In genomic region chr17:80296221-80296620, GRCh38 we compare ENCODE assay signal across 14 cellular contexts. TPM values are rescaled to one million over a fixed set of nuclear protein-coding genes. Genes with fewer than 3 reads are reported as not detected.
DNase-seq lines count a peak whose midpoint lies in the region; ATAC-seq, FAIRE-seq and TF ChIP-seq lines count a peak whose summit lies in the region.
"Had no signal": no experiment of that assay in that cellular context is flagged by ENCODE, and none has a peak within 500 bp of the region (broad histone marks: within the 10 kb centered on the region; RNA-seq: fewer than 3 reads in every experiment).

No MANE protein-coding gene starts in this region.

- TF ChIP-seq CTCF in VCaP (conservative IDR thresholded peaks at IDR 0.05) (no peak), kidney (IDR thresholded peaks at IDR 0.05; ENCODE audit: borderline replicate concordance, extremely low read depth, insufficient read depth) (no peak)

- H3K27ac ChIP-seq in VCaP (peak overlapping the region; percentile 82), kidney (ENCODE audit: low read depth in 2 of 2, low read length in 2 of 2) (no peak overlapping the region)
- H3K27ac ChIP-seq: BLaER1 treated with 17β-estradiol and CSF1 and Interleukin-3, amounts not matched to agents 10 nM and 100 nM had no signal

- H3K4me3 ChIP-seq in kidney (ENCODE audit: low read length in 2 of 2), result no peak overlapping the region
- H3K4me3 ChIP-seq: BLaER1 treated with 17β-estradiol and CSF1 and Interleukin-3, amounts not matched to agents 10 nM and 100 nM had no signal

- no peak overlapping the region for H3K4me3 Mint-ChIP-seq in activated T-cell treated with anti-CD3 and anti-CD28 coated beads, Interleukin-2, amount 50 U/mL, for 72 hours

- FAIRE-seq in kidney (lab: Jason Lieb, UNC), result no peak

- no peaks in the 10 kb centered on the region for H3K27me3 Mint-ChIP-seq in activated T-cell treated with anti-CD3 and anti-CD28 coated beads, Interleukin-2, amount 50 U/mL, for 72 hours (ENCODE audit: low read depth)

- DNase-seq in activated T-cell treated with anti-CD3 and anti-CD28 coated beads, Interleukin-2, amount 50 U/mL, for 72 hours, result no peak
- DNase-seq in activated T-cell treated with anti-CD3 and anti-CD28 coated beads for 4 hours (no peak), kidney (peak; percentile 46), posterior vena cava (ENCODE audit: low spot score) (peak; percentile 31), NCI-H1105 (lab: John Stamatoyannopoulos, UW) (no peak), T-helper 1 cell (no peak), NCI-H82 treated with DMSO at 0.1 percent for 48 hours (lab: John Stamatoyannopoulos, UW; ENCODE audit: unreplicated experiment) (no peak)
- DNase-seq: GOT3, NCI-H146, NCI-H2227 treated with DMSO at 0.1 percent for 48 hours, NCI-H526, PC-3 had no signal

- intact Hi-C loops in kidney (cut with DNase I) (no loop called here), posterior vena cava (cut with DNase I) (no loop called here)

- peaks cover 11% of the 10 kb centered on the region for H3K4me1 Mint-ChIP-seq in activated T-cell treated with anti-CD3 and anti-CD28 coated beads, Interleukin-2, amount 50 U/mL, for 72 hours (ENCODE audit: low read depth)

- no peaks in the 10 kb centered on the region for H3K4me1 ChIP-seq in kidney (ENCODE audit: control insufficient read depth in 1 of 2, insufficient read depth in 1 of 2, low read depth in 1 of 2, low read length in 2 of 2)

- H3K27ac Mint-ChIP-seq in activated T-cell treated with anti-CD3 and anti-CD28 coated beads, Interleukin-2, amount 50 U/mL, for 72 hours, result peak overlapping the region; percentile 50

- peaks cover 48 to 53% of the 10 kb centered on the region in 2 donors for H3K36me3 ChIP-seq in kidney (ENCODE audit: control insufficient read depth in 1 of 2, insufficient read depth in 2 of 2, low read length in 2 of 2)

- H3K9ac ChIP-seq in kidney (ENCODE audit: low read length in 2 of 2), result no peak overlapping the region
- H3K9ac ChIP-seq: BLaER1 treated with 17β-estradiol and CSF1 and Interleukin-3, amounts not matched to agents 10 nM and 100 nM had no signal

- peaks cover 26 to 62% of the 10 kb centered on the region in 2 donors for H3K36me3 Mint-ChIP-seq in activated T-cell treated with anti-CD3 and anti-CD28 coated beads, Interleukin-2, amount 50 U/mL, for 72 hours (ENCODE audit: insufficient read depth in 2 of 2)

- H3K9me3 Mint-ChIP-seq in activated T-cell treated with anti-CD3 and anti-CD28 coated beads, Interleukin-2, amount 50 U/mL, for 72 hours, result no peaks in the 10 kb centered on the region

- no peak for ATAC-seq in activated T-cell treated with anti-CD3 and anti-CD28 coated beads, Interleukin-2, amount 50 U/mL, for 72 hours (replicated peaks in 1 of 2)
- ATAC-seq: PC-3 had no signal

- no peaks in the 10 kb centered on the region for H3K9me3 ChIP-seq in kidney (ENCODE audit: control insufficient read depth in 1 of 2, low read length in 2 of 2)

RNA-seq across cellular contexts. Expression of gene RNF213, which starts 35.6 kb away (rescaled TPM):
- total RNA-seq in activated T-cell treated with anti-CD3 and anti-CD28 coated beads, Interleukin-2, amount 50 U/mL, for 72 hours, result 100 to 1,000 TPM; 546 to 651 TPM
- 276 TPM for total RNA-seq in kidney
- polyA plus RNA-seq in kidney (ENCODE audit: insufficient read depth, low read depth, low replicate concordance), result 43.4 TPM
- 10 to 100 TPM; 98.8 to 99.3 TPM for total RNA-seq in posterior vena cava

Comparison
In these comparisons a context has a peak if more than half of its experiments do, and no peak if none do; other contexts are left out.
1. DNase-seq: peak in kidney (single experiment) and posterior vena cava (single experiment); none in activated T-cell treated with anti-CD3 and anti-CD28 coated beads, Interleukin-2, amount 50 U/mL, for 72 hours (0 of 2), activated T-cell treated with anti-CD3 and anti-CD28 coated beads for 4 hours (single experiment), NCI-H1105 (single experiment), T-helper 1 cell (0 of 5) and NCI-H82 treated with DMSO at 0.1 percent for 48 hours (single experiment).